In the genomic region with DNA sequence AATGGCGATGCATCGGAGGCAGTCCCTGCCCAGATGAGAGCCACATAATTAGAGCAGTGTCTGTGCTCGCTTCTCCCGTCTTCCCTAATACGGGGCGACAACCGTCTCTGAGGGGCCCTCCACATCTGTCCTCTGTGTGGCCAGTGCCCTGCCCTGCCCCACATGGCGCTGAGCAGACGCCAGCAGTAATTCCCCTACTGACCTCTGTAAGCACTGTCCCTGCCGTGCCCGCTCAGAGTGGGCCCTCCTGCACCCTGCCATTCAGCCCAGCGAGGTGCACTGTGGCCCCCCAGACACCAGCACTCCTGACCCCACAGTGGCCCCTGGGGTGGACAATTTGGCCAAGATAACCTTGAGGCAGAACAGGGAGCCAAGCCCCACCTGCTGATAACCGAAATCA, we compare ENCODE assay signal across 28 cellular contexts.
"Had no signal": no experiment of that assay in that cellular context is flagged by ENCODE, and none has a peak within 500 bp of the region (broad histone marks: within the 10 kb centered on the region; RNA-seq: fewer than 3 reads in every experiment).

No MANE protein-coding gene starts in this region.

- H3K4me3 ChIP-seq: ovary, psoas muscle, right lobe of liver, sigmoid colon, suprapubic skin, testis, tibial artery, transverse colon, upper lobe of left lung, vagina had no signal

- H3K27me3 Mint-ChIP-seq: naive thymus-derived CD8-positive, alpha-beta T cell; natural killer cell treated with Interleukin-12 subunit alpha and Interleukin-12 subunit beta and Interleukin-15 and Interleukin-18, amount 100 ng/mL, for 72 hours; progenitor cell of endocrine pancreas; stimulated activated memory B cell treated with anti-CD40 and anti-IgM and Interleukin-4, amounts not matched to agents 10 μg/mL and 1 μg/mL and 100 μg/mL, for 72 hours; stimulated activated naive CD8-positive, alpha-beta T cell treated with anti-CD3 and anti-CD28 coated beads, Interleukin-15, amount 100 ng/mL, for 72 hours had no signal

- H3K27me3 ChIP-seq: ovary, right lobe of liver, sigmoid colon, suprapubic skin, testis, tibial artery, transverse colon, upper lobe of left lung, vagina had no signal

- H2AFZ ChIP-seq: parathyroid adenoma had no signal

- H3K9ac ChIP-seq: parathyroid adenoma had no signal

- H3K4me1 ChIP-seq: parathyroid adenoma, psoas muscle, sigmoid colon, suprapubic skin, testis, tibial artery, transverse colon, upper lobe of left lung, vagina had no signal

- DNase-seq: naive thymus-derived CD8-positive, alpha-beta T cell; nephron progenitor cell; occipital lobe; ovary; posterior cingulate gyrus; psoas muscle; right lobe of liver; sigmoid colon; small intestine; stimulated activated CD4-positive, alpha-beta T cell treated with anti-CD3 and anti-CD28 coated beads, Interleukin-15, amount 100 ng/mL, for 24 hours; stimulated activated CD4-positive, alpha-beta T cell treated with anti-CD3 and anti-CD28 coated beads, Interleukin-4, amount 100 ng/mL, for 1 hour; stimulated activated CD4-positive, alpha-beta T cell treated with anti-CD3 and anti-CD28 coated beads, Interleukin-4, amount 100 ng/mL, for 4 hours; stimulated activated CD8-positive, alpha-beta memory T cell treated with anti-CD3 and anti-CD28 coated beads, Interleukin-4, amount 100 ng/mL, for 48 hours; stimulated activated naive CD4-positive, alpha-beta T cell; stimulated activated naive CD8-positive, alpha-beta T cell treated with anti-CD3 and anti-CD28 coated beads, Interleukin-15, amount 100 ng/mL, for 72 hours; stimulated activated naive CD8-positive, alpha-beta T cell treated with anti-CD3 and anti-CD28 coated beads, Interleukin-15, Interleukin-2, amounts not matched to agents 100 U/mL and 50 U/mL, for 24 hours; substantia nigra; testis; tibial artery; transverse colon had no signal

- FAIRE-seq: small intestine had no signal

- H3K4me3 Mint-ChIP-seq: naive thymus-derived CD8-positive, alpha-beta T cell; natural killer cell treated with Interleukin-12 subunit alpha and Interleukin-12 subunit beta and Interleukin-15 and Interleukin-18, amount 100 ng/mL, for 72 hours; nephron progenitor cell; neural crest cell; stimulated activated memory B cell treated with anti-CD40 and anti-IgM and Interleukin-4, amounts not matched to agents 10 μg/mL and 1 μg/mL and 100 μg/mL, for 72 hours; stimulated activated naive CD8-positive, alpha-beta T cell treated with anti-CD3 and anti-CD28 coated beads, Interleukin-15, amount 100 ng/mL, for 72 hours had no signal

- H3K9me3 ChIP-seq: ovary, psoas muscle, right lobe of liver, sigmoid colon, suprapubic skin, testis, tibial artery, transverse colon, upper lobe of left lung, vagina had no signal

- H3K27ac ChIP-seq: ovary, parathyroid adenoma, psoas muscle, right lobe of liver, sigmoid colon, suprapubic skin, testis, tibial artery, transverse colon, upper lobe of left lung, vagina had no signal

- ATAC-seq: naive thymus-derived CD8-positive, alpha-beta T cell; natural killer cell treated with Interleukin-12 subunit alpha and Interleukin-12 subunit beta and Interleukin-15 and Interleukin-18, amount 100 ng/mL, for 72 hours; psoas muscle; right lobe of liver; stimulated activated memory B cell treated with anti-CD40 and anti-IgM and Interleukin-4, amounts not matched to agents 10 μg/mL and 1 μg/mL and 100 μg/mL, for 72 hours; stimulated activated naive CD8-positive, alpha-beta T cell treated with anti-CD3 and anti-CD28 coated beads, Interleukin-15, amount 100 ng/mL, for 72 hours; stimulated activated naive CD8-positive, alpha-beta T cell treated with anti-CD3 and anti-CD28 coated beads, Interleukin-15, Interleukin-2, amounts not matched to agents 100 U/mL and 50 U/mL, for 24 hours had no signal

- H3K27ac Mint-ChIP-seq: natural killer cell treated with Interleukin-12 subunit alpha and Interleukin-12 subunit beta and Interleukin-15 and Interleukin-18, amount 100 ng/mL, for 72 hours; nephron progenitor cell; progenitor cell of endocrine pancreas; stimulated activated memory B cell treated with anti-CD40 and anti-IgM and Interleukin-4, amounts not matched to agents 10 μg/mL and 1 μg/mL and 100 μg/mL, for 72 hours; stimulated activated naive CD8-positive, alpha-beta T cell treated with anti-CD3 and anti-CD28 coated beads, Interleukin-15, amount 100 ng/mL, for 72 hours had no signal

- H3K36me3 Mint-ChIP-seq: natural killer cell treated with Interleukin-12 subunit alpha and Interleukin-12 subunit beta and Interleukin-15 and Interleukin-18, amount 100 ng/mL, for 72 hours had no signal

- H3K9me3 Mint-ChIP-seq: naive thymus-derived CD8-positive, alpha-beta T cell; neural crest cell had no signal

- H3K36me3 ChIP-seq: ovary, right lobe of liver, sigmoid colon, suprapubic skin, tibial artery, transverse colon, vagina had no signal
